In genomic region chr20:55793986-55794385, GRCh38 we compare ENCODE assay signal across 8 cellular contexts.
"Had no signal": no experiment of that assay in that cellular context is flagged by ENCODE, and none has a peak within 500 bp of the region (broad histone marks: within the 10 kb centered on the region; RNA-seq: fewer than 3 reads in every experiment).

No MANE protein-coding gene starts in this region.

- H2AFZ ChIP-seq: GM23248 had no signal

- H3K4me3 ChIP-seq: GM23248, HAP-1 had no signal

- DNase-seq: GM23248, GOT3, H7, HFFc6 had no signal

- H3K27ac ChIP-seq: GM23248, HL-60 had no signal

- H3K9ac ChIP-seq: GM23248 had no signal

- ATAC-seq: HCT116, HepG2 had no signal

- H3K4me1 ChIP-seq: HAP-1 had no signal

- H3K36me3 ChIP-seq: HAP-1 had no signal
